ENCODE assay signal across 8 cellular contexts in genomic region chr16:30844671-30845449, GRCh38. TPM values are rescaled to one million over a fixed set of nuclear protein-coding genes. Genes with fewer than 3 reads are reported as not detected.
DNase-seq lines count a peak whose midpoint lies in the region; ATAC-seq, FAIRE-seq and TF ChIP-seq lines count a peak whose summit lies in the region.

No MANE protein-coding gene starts in this region.

- H3K4me1 ChIP-seq in endothelial cell of umbilical vein (ENCODE audit: control insufficient read depth, extremely low read depth, insufficient read depth, low read length), result no peaks in the 10 kb centered on the region

- CTCF ChIA-PET in endothelial cell of umbilical vein (lab: Charles Lee), result interaction anchor here (0.6 to 3.7 kb wide), 48 partner anchors 8 to 249 kb away, joined by 3 to 128 read pairs (median 7); partner anchors contain the start of genes BCL7C, CTF1, FBXL19 and PHKG2

- peak overlapping the region; percentile 19 for H3K4me2 ChIP-seq in endothelial cell of umbilical vein (ENCODE audit: insufficient read depth, low read length)

- no peak overlapping the region for H3K9ac ChIP-seq in endothelial cell of umbilical vein (replicated peaks; ENCODE audit: extremely low read depth, insufficient read depth, low read length)

- intact Hi-C loops in endothelial cell of umbilical vein (cut with micrococcal nuclease), result loop anchor here (1.0 to 5.0 kb wide), 7 partner anchors 30 to 1022 kb away; no protein-coding TSS in a partner anchor

- H2AFZ ChIP-seq in endothelial cell of umbilical vein (ENCODE audit: low read depth, low read length), result peak overlapping the region; percentile 91

- no peaks in the 10 kb centered on the region for H3K9me1 ChIP-seq in endothelial cell of umbilical vein (replicated peaks; ENCODE audit: control insufficient read depth, extremely low read depth, insufficient read depth, low read length)

- TF ChIP-seq POLR2A in endothelial cell of umbilical vein (IDR thresholded peaks at IDR 0.05; ENCODE audit: low read depth, low read length), result no peak

- no peak for ATAC-seq in GM18861 (IDR thresholded peaks at IDR 0.05; ENCODE audit: unreplicated experiment)

- H3K36me3 ChIP-seq in endothelial cell of umbilical vein (ENCODE audit: control insufficient read depth in 2 of 2, extremely low read depth in 1 of 2, insufficient read depth in 2 of 2, low read length in 2 of 2), result no peaks in the 10 kb centered on the region

- no peak overlapping the region for H3K27ac ChIP-seq in endothelial cell of umbilical vein (ENCODE audit: insufficient read depth, low read depth, low read length)

- dilution Hi-C loops in endothelial cell of umbilical vein (cut with MboI; ENCODE audit: extremely low pct_ligation_motif_present, low sequenced_read_pairs), result no loop called here

- POLR2A ChIA-PET in endothelial cell of umbilical vein (lab: Charles Lee), result interaction anchor here (0.9 to 1.2 kb wide), 2 partner anchors 30 to 57 kb away, joined by 4 to 6 read pairs; no protein-coding TSS in a partner anchor

- H3K27me3 ChIP-seq in endothelial cell of umbilical vein (ENCODE audit: control insufficient read depth in 2 of 2, insufficient read depth in 2 of 2, low read length in 2 of 2), result no peaks in the 10 kb centered on the region

- TF ChIP-seq CTCF in endothelial cell of umbilical vein (IDR thresholded peaks at IDR 0.05; ENCODE audit: extremely low read depth in 1 of 2, insufficient read depth in 1 of 2, low read depth in 1 of 2, low read length in 2 of 2), result peak; percentile 80 to 82

- no peaks in the 10 kb centered on the region for H3K79me2 ChIP-seq in endothelial cell of umbilical vein (ENCODE audit: control insufficient read depth, insufficient read depth, low read length)

- no peaks in the 10 kb centered on the region for H4K20me1 ChIP-seq in endothelial cell of umbilical vein (replicated peaks; ENCODE audit: control insufficient read depth, extremely low read depth, insufficient read depth, low read length)

- BruUV-seq in endothelial cell of umbilical vein (replicated peaks; lab: Mats Ljungman, UMichigan), result no TSS peak

- FAIRE-seq in endothelial cell of umbilical vein (lab: Jason Lieb, UNC), result peak; percentile 98

- H3K9me3 ChIP-seq in endothelial cell of umbilical vein (replicated peaks; ENCODE audit: control insufficient read depth, insufficient read depth, low read length), result no peaks in the 10 kb centered on the region

- H3K4me3 ChIP-seq in endothelial cell of umbilical vein (replicated peaks in 1 of 3; ENCODE audit: insufficient read depth in 1 of 3, low read depth in 1 of 3, low read length in 3 of 3), result no peak overlapping the region

- DNase-seq in GF-D8 (lab: John Stamatoyannopoulos, UW), result peak; percentile 85
- peak; percentile 80 for DNase-seq in HT-29 (ENCODE audit: low spot score)
- DNase-seq in NOMO-1 treated with DMSO at 0.1 percent for 48 hours (lab: John Stamatoyannopoulos, UW; ENCODE audit: unreplicated experiment), result peak; percentile 90
- DNase-seq in activated CD8-positive, alpha-beta memory T cell treated with anti-CD3 and anti-CD28 coated beads for 48 hours (ENCODE audit: low read depth in 2 of 3, low spot score in 2 of 3), result peak; percentile 21 to 56 (median 27)
- peak; percentile 81 for DNase-seq in endothelial cell of umbilical vein (ENCODE audit: low read depth, low spot score)
- peak; percentile 86 for DNase-seq in mucosa of gallbladder (ENCODE audit: low spot score)
- DNase-seq in stimulated activated CD8-positive, alpha-beta memory T cell treated with anti-CD3 and anti-CD28 coated beads, Interleukin-4, amount 100 ng/mL, for 1 hour (ENCODE audit: low read depth in 2 of 2, low spot score in 1 of 2), result peak; percentile 53 to 59

TF ChIP-seq in endothelial cell of umbilical vein, 7 proteins besides CTCF, POLR2A, EP300 and RAD21:
- TF ChIP-seq GATA2 (IDR thresholded peaks at IDR 0.05; ENCODE audit: insufficient read depth, insufficient read length, low read depth, low read length) (no peak), POLR2AphosphoS5 (IDR thresholded peaks at IDR 0.05; ENCODE audit: insufficient read depth, low read depth, low read length) (no peak), EZH2 (IDR thresholded peaks at IDR 0.05; ENCODE audit: borderline replicate concordance, low read depth, low read length, severe bottlenecking) (no peak), MYC (IDR thresholded peaks at IDR 0.05; ENCODE audit: low read depth, low read length) (no peak), JUN (IDR thresholded peaks at IDR 0.05; ENCODE audit: borderline replicate concordance, insufficient read depth, insufficient read length, low read depth) (no peak), FOS (IDR thresholded peaks at IDR 0.05; ENCODE audit: borderline replicate concordance, insufficient read depth, low read length) (no peak), MAX (IDR thresholded peaks at IDR 0.05; ENCODE audit: insufficient read depth, insufficient read length) (no peak)

RNA-seq across cellular contexts. Expression of gene BCL7C, which starts 49.0 kb away (rescaled TPM):
- total RNA-seq in HT-29 (2014; rRNA removed; shearing (Covaris generic)), result 28.3 and 34.3 TPM in 2 replicates
- 38.3 and 39.5 TPM in 2 replicates for total RNA-seq in endothelial cell of umbilical vein
- polyA plus RNA-seq in endothelial cell of umbilical vein, result 30.2 and 33.7 TPM in 2 replicates
- polyA plus RNA-seq in endothelial cell of umbilical vein (2011; cell fraction: cytosol; rRNA removed), result 27.0 and 36.1 TPM in 2 replicates
- polyA plus RNA-seq in endothelial cell of umbilical vein (2011; cell fraction: nucleus; rRNA removed), result 11.3 and 11.4 TPM in 2 replicates
- 23.6 and 29.3 TPM in 2 replicates for polyA plus RNA-seq in endothelial cell of umbilical vein (2012)
- polyA minus RNA-seq in endothelial cell of umbilical vein, result 5.5 and 7.4 TPM in 2 replicates
- 5.9 TPM for polyA minus RNA-seq in endothelial cell of umbilical vein (2011; cell fraction: cytosol; rRNA and poly(A)+ RNA removed)
- polyA minus RNA-seq in endothelial cell of umbilical vein (2011; cell fraction: nucleus; rRNA and poly(A)+ RNA removed), result 3.4 and 5.7 TPM in 2 replicates
- 37.8 TPM for total RNA-seq in mucosa of gallbladder

RNA-seq across cellular contexts. Expression of gene CTF1, which starts 51.6 kb away (rescaled TPM):
- total RNA-seq in HT-29 (2014; rRNA removed; shearing (Covaris generic)), result not detected in 2 replicates
- total RNA-seq in endothelial cell of umbilical vein (1.4 and 1.5 TPM in 2 replicates), mucosa of gallbladder (11.0 TPM)
- 4.3 and 4.7 TPM in 2 replicates for polyA plus RNA-seq in endothelial cell of umbilical vein
- polyA plus RNA-seq in endothelial cell of umbilical vein (2011; cell fraction: cytosol; rRNA removed), result 1.7 and 2.5 TPM in 2 replicates
- polyA plus RNA-seq in endothelial cell of umbilical vein (2011; cell fraction: nucleus; rRNA removed), result 0.66 and 1.2 TPM in 2 replicates
- 0.43 and 0.98 TPM in 2 replicates for polyA plus RNA-seq in endothelial cell of umbilical vein (2012)
- polyA minus RNA-seq in endothelial cell of umbilical vein, result 2.1 and 3.7 TPM in 2 replicates
- polyA minus RNA-seq in endothelial cell of umbilical vein (2011; cell fraction: cytosol; rRNA and poly(A)+ RNA removed), result not detected
- 0.53 and 1.1 TPM in 2 replicates for polyA minus RNA-seq in endothelial cell of umbilical vein (2011; cell fraction: nucleus; rRNA and poly(A)+ RNA removed)

RNA-seq across cellular contexts. Expression of gene ZNF629, which starts 57.9 kb away (rescaled TPM):
- 19.8 and 21.3 TPM in 2 replicates for total RNA-seq in HT-29 (2014; rRNA removed; shearing (Covaris generic))
- total RNA-seq in endothelial cell of umbilical vein (11.2 and 11.7 TPM in 2 replicates), mucosa of gallbladder (18.9 TPM)
- 5.2 and 5.6 TPM in 2 replicates for polyA plus RNA-seq in endothelial cell of umbilical vein
- 4.5 and 4.7 TPM in 2 replicates for polyA plus RNA-seq in endothelial cell of umbilical vein (2011; cell fraction: cytosol; rRNA removed)
- polyA plus RNA-seq in endothelial cell of umbilical vein (2011; cell fraction: nucleus; rRNA removed), result 7.8 and 8.0 TPM in 2 replicates
- 7.8 and 9.0 TPM in 2 replicates for polyA plus RNA-seq in endothelial cell of umbilical vein (2012)
- 6.0 and 6.6 TPM in 2 replicates for polyA minus RNA-seq in endothelial cell of umbilical vein
- polyA minus RNA-seq in endothelial cell of umbilical vein (2011; cell fraction: cytosol; rRNA and poly(A)+ RNA removed), result 7.5 TPM
- 5.1 and 7.2 TPM in 2 replicates for polyA minus RNA-seq in endothelial cell of umbilical vein (2011; cell fraction: nucleus; rRNA and poly(A)+ RNA removed)

Comparison
In these comparisons a context has a peak if more than half of its experiments do, and no peak if none do; other contexts are left out.
1. DNase-seq: peak in every context shown above with its lines; median percentile 90 in NOMO-1 treated with DMSO at 0.1 percent for 48 hours; 86 in mucosa of gallbladder; 85 in GF-D8; 81 in endothelial cell of umbilical vein; 80 in HT-29; 56 in stimulated activated CD8-positive, alpha-beta memory T cell treated with anti-CD3 and anti-CD28 coated beads, Interleukin-4, amount 100 ng/mL, for 1 hour; 27 in activated CD8-positive, alpha-beta memory T cell treated with anti-CD3 and anti-CD28 coated beads for 48 hours.